21 cellular contexts compared by ENCODE assay signal in genomic region chr7:99639267-99639666, GRCh38. TPM values are rescaled to one million over a fixed set of nuclear protein-coding genes. Genes with fewer than 3 reads are reported as not detected.
"Had no signal": no experiment of that assay in that cellular context is flagged by ENCODE, and none has a peak within 500 bp of the region (broad histone marks: within the 10 kb centered on the region; RNA-seq: fewer than 3 reads in every experiment).

No MANE protein-coding gene starts in this region.

- H3K27me3 ChIP-seq: ascending aorta, breast epithelium, left lung, thyroid gland had no signal

- DNase-seq: activated CD4-positive, alpha-beta T cell treated with anti-CD3 and anti-CD28 coated beads, Interleukin-2, amount 10 ng/mL, durations not matched to agents 24 days and 14 days; activated CD4-positive, CD25-positive, alpha-beta regulatory T cell; activated CD8-positive, alpha-beta memory T cell treated with anti-CD3 and anti-CD28 coated beads for 24 hours; activated CD8-positive, alpha-beta memory T cell treated with anti-CD3 and anti-CD28 coated beads, Interleukin-2, amount 50 U/mL, for 48 hours; activated gamma-delta T cell treated with Interleukin-2 at 50 U/mL for 16 hours; hypothalamus; stimulated activated CD4-positive, alpha-beta T cell treated with anti-CD3 and anti-CD28 coated beads, Interleukin-4, amount 100 ng/mL, for 24 hours; thyroid gland had no signal

- H3K9ac ChIP-seq: parathyroid adenoma had no signal

- H3K27ac Mint-ChIP-seq: mesothelial cell of epicardium; natural killer cell treated with Interleukin-12 subunit alpha and Interleukin-12 subunit beta and Interleukin-15 and Interleukin-18, amount 100 ng/mL, for 72 hours; stimulated activated memory B cell treated with anti-CD40 and anti-IgM and Interleukin-4, amounts not matched to agents 10 μg/mL and 1 μg/mL and 100 μg/mL, for 72 hours had no signal

- H3K9me3 Mint-ChIP-seq: activated CD4-positive, alpha-beta T cell treated with anti-CD3 and anti-CD28 coated beads, Interleukin-2, amount 10 ng/mL, durations not matched to agents 24 days and 14 days; mesothelial cell of epicardium; natural killer cell treated with Interleukin-12 subunit alpha and Interleukin-12 subunit beta and Interleukin-15 and Interleukin-18, amount 100 ng/mL, for 72 hours; stimulated activated memory B cell treated with anti-CD40 and anti-IgM and Interleukin-4, amounts not matched to agents 10 μg/mL and 1 μg/mL and 100 μg/mL, for 72 hours had no signal

- H2AFZ ChIP-seq: parathyroid adenoma had no signal

- H3K36me3 Mint-ChIP-seq: natural killer cell treated with Interleukin-12 subunit alpha and Interleukin-12 subunit beta and Interleukin-15 and Interleukin-18, amount 100 ng/mL, for 72 hours had no signal

- H3K9me3 ChIP-seq: ascending aorta, breast epithelium, left lung, thyroid gland had no signal

- H3K27ac ChIP-seq: ascending aorta, breast epithelium, coronary artery, left lung, parathyroid adenoma, thyroid gland had no signal

- H3K4me3 Mint-ChIP-seq: activated CD4-positive, alpha-beta T cell treated with anti-CD3 and anti-CD28 coated beads, Interleukin-2, amount 10 ng/mL, durations not matched to agents 24 days and 14 days; mesothelial cell of epicardium; natural killer cell treated with Interleukin-12 subunit alpha and Interleukin-12 subunit beta and Interleukin-15 and Interleukin-18, amount 100 ng/mL, for 72 hours; stimulated activated memory B cell treated with anti-CD40 and anti-IgM and Interleukin-4, amounts not matched to agents 10 μg/mL and 1 μg/mL and 100 μg/mL, for 72 hours had no signal

- ATAC-seq: left lung; natural killer cell treated with Interleukin-12 subunit alpha and Interleukin-12 subunit beta and Interleukin-15 and Interleukin-18, amount 100 ng/mL, for 72 hours; sciatic nerve; stimulated activated memory B cell treated with anti-CD40 and anti-IgM and Interleukin-4, amounts not matched to agents 10 μg/mL and 1 μg/mL and 100 μg/mL, for 72 hours had no signal

- H3K79me2 ChIP-seq: parathyroid adenoma had no signal

- H3K4me1 ChIP-seq: ascending aorta, breast epithelium, left lung, parathyroid adenoma had no signal

- H3K4me2 ChIP-seq: smooth muscle cell had no signal

- H3K4me1 Mint-ChIP-seq: stimulated activated memory B cell treated with anti-CD40 and anti-IgM and Interleukin-4, amounts not matched to agents 10 μg/mL and 1 μg/mL and 100 μg/mL, for 72 hours had no signal

- H3K27me3 Mint-ChIP-seq: activated CD4-positive, alpha-beta T cell treated with anti-CD3 and anti-CD28 coated beads, Interleukin-2, amount 10 ng/mL, durations not matched to agents 24 days and 14 days; natural killer cell treated with Interleukin-12 subunit alpha and Interleukin-12 subunit beta and Interleukin-15 and Interleukin-18, amount 100 ng/mL, for 72 hours; stimulated activated memory B cell treated with anti-CD40 and anti-IgM and Interleukin-4, amounts not matched to agents 10 μg/mL and 1 μg/mL and 100 μg/mL, for 72 hours had no signal

RNA-seq across cellular contexts. Expression of gene CYP3A5, which starts 40.5 kb away (rescaled TPM):
- total RNA-seq: activated CD4-positive, alpha-beta T cell treated with anti-CD3 and anti-CD28 coated beads, Interleukin-2, amount 10 ng/mL, durations not matched to agents 24 days and 14 days; lung microvascular endothelial cell; natural killer cell treated with Interleukin-12 subunit alpha and Interleukin-12 subunit beta and Interleukin-15 and Interleukin-18, amount 100 ng/mL, for 72 hours; smooth muscle cell had no signal

RNA-seq across cellular contexts. Expression of gene TMEM225B, which starts 41.2 kb away (rescaled TPM):
- total RNA-seq: frontal cortex, kidney epithelial cell, lung microvascular endothelial cell had no signal
